24 cellular contexts compared by ENCODE assay signal in the genomic region with DNA sequence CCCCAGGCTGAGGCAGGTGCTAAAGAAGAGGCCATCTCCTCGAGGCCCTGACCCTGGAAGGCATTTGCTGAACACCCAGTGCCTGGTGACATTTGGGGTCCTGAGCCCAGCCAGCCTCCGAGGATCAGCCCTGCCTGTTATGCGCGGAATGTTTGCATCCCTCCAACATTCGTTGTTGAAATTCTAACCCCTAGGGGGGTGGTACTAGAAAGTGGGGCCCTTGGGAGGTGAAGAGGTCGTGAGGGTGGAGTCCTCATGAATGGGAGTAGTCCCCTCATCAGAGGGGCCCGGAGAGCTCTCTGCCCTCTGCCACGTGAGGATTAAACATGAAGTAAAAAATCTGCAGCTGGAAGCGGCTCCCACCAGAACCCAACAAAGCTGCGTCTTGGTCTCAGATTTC. TPM values are rescaled to one million over a fixed set of nuclear protein-coding genes. Genes with fewer than 3 reads are reported as not detected.
A peak's percentile ranks its signal among the peaks of the same experiment; 100 is the strongest.
DNase-seq lines count a peak whose midpoint lies in the region; ATAC-seq and TF ChIP-seq lines count a peak whose summit lies in the region.
"Had no signal": no experiment of that assay in that cellular context is flagged by ENCODE, and none has a peak within 500 bp of the region (broad histone marks: within the 10 kb centered on the region; RNA-seq: fewer than 3 reads in every experiment).

No MANE protein-coding gene starts in this region.

- intact Hi-C loops in vagina (cut with DNase I): no loop called here

- H3K4me1 Mint-ChIP-seq in WTC11: peaks cover 11% of the 10 kb centered on the region
- no peaks in the 10 kb centered on the region for H3K4me1 Mint-ChIP-seq in endodermal cell
- peaks cover 7% of the 10 kb centered on the region for H3K4me1 Mint-ChIP-seq in neural progenitor cell
- H3K4me1 Mint-ChIP-seq: CD8-positive, alpha-beta memory T cell had no signal

- H3K4me1 ChIP-seq in endodermal cell (ENCODE audit: control insufficient read depth, insufficient read depth, low read length) (no peaks in the 10 kb centered on the region), neural progenitor cell (peaks cover 6% of the 10 kb centered on the region), vagina (no peaks in the 10 kb centered on the region)
- H3K4me1 ChIP-seq: BE2C, SJSA1 had no signal

- H3K27me3 ChIP-seq in endodermal cell (ENCODE audit: control insufficient read depth, insufficient read depth, low read length, poor library complexity, severe bottlenecking) (no peaks in the 10 kb centered on the region), neural progenitor cell (no peaks in the 10 kb centered on the region), vagina (no peaks in the 10 kb centered on the region)
- H3K27me3 ChIP-seq: BE2C had no signal

- no peak overlapping the region for H3K4me3 ChIP-seq in endodermal cell (ENCODE audit: low read length)
- H3K4me3 ChIP-seq in neural progenitor cell: no peak overlapping the region
- no peak overlapping the region for H3K4me3 ChIP-seq in vagina
- H3K4me3 ChIP-seq: SJSA1 had no signal

- TF ChIP-seq POLR2A in vagina (IDR thresholded peaks at IDR 0.05): no peak

- H3K9me3 Mint-ChIP-seq in WTC11: peaks cover 21% of the 10 kb centered on the region; the same call in 1 of the 2 replicates
- peaks cover 4% of the 10 kb centered on the region for H3K9me3 Mint-ChIP-seq in endodermal cell
- no peaks in the 10 kb centered on the region for H3K9me3 Mint-ChIP-seq in neural progenitor cell
- H3K9me3 Mint-ChIP-seq: CD8-positive, alpha-beta memory T cell had no signal

- TF ChIP-seq CTCF in WTC11 (IDR thresholded peaks at IDR 0.05) (no peak), endodermal cell (conservative IDR thresholded peaks at IDR 0.05) (no peak), neural progenitor cell (IDR thresholded peaks at IDR 0.05) (no peak), vagina (IDR thresholded peaks at IDR 0.05) (no peak)

- H2AFZ ChIP-seq in neural progenitor cell (replicated peaks): peak overlapping the region; percentile 27

- no peaks in the 10 kb centered on the region for H3K36me3 Mint-ChIP-seq in WTC11
- H3K36me3 Mint-ChIP-seq in endodermal cell (ENCODE audit: low read depth): no peaks in the 10 kb centered on the region
- no peaks in the 10 kb centered on the region for H3K36me3 Mint-ChIP-seq in neural progenitor cell
- H3K36me3 Mint-ChIP-seq: CD14-positive monocyte had no signal

- no peak overlapping the region for H3K9ac ChIP-seq in endodermal cell (ENCODE audit: extremely low read depth, low read length, poor library complexity, severe bottlenecking)
- H3K9ac ChIP-seq in neural progenitor cell: no peak overlapping the region

- H3K27ac Mint-ChIP-seq in WTC11 (no peak overlapping the region), endodermal cell (no peak overlapping the region), neural progenitor cell (no peak overlapping the region)
- H3K27ac Mint-ChIP-seq: CD14-positive monocyte; CD8-positive, alpha-beta memory T cell had no signal

- H3F3A ChIP-seq in neural progenitor cell (ENCODE audit: low read depth): peaks cover 3% of the 10 kb centered on the region

- ATAC-seq in WTC11 (peak; percentile 49), HG02870 (IDR thresholded peaks at IDR 0.05; ENCODE audit: unreplicated experiment) (no peak), HG03342 (IDR thresholded peaks at IDR 0.05; ENCODE audit: unreplicated experiment) (no peak)

- H4K20me1 ChIP-seq in neural progenitor cell (ENCODE audit: low read depth): no peaks in the 10 kb centered on the region

- H3K4me3 Mint-ChIP-seq in WTC11: no peak overlapping the region
- no peak overlapping the region for H3K4me3 Mint-ChIP-seq in endodermal cell
- H3K4me3 Mint-ChIP-seq in neural progenitor cell: no peak overlapping the region
- H3K4me3 Mint-ChIP-seq: CD14-positive monocyte; CD8-positive, alpha-beta memory T cell had no signal

- POLR2A ChIA-PET in WTC11 (lab: Charles Lee): no interaction called here

- CTCF ChIA-PET in WTC11 (lab: Charles Lee): interaction anchor here (0.5 to 5.3 kb wide), 37 partner anchors 9 to 287 kb away, joined by 3 to 70 read pairs (median 6); a partner anchor contains a TSS

- DNase-seq in WTC11 (ENCODE audit: low spot score) (no peak), endodermal cell (peak; percentile 51), neural progenitor cell (ENCODE audit: low spot score) (peak; percentile 38), vagina (ENCODE audit: extremely low spot score in 2 of 2) (no peak), NCI-H2171 treated with DMSO at 0.1 percent for 48 hours (lab: John Stamatoyannopoulos, UW) (no peak)
- DNase-seq: DMS 273 treated with DMSO at 0.1 percent for 48 hours, DMS79, EL, GF-D8, Kasumi-1, NCI-H1092 treated with DMSO at 0.1 percent for 48 hours, NCI-H1436, NCI-H187 treated with DMSO at 0.1 percent for 48 hours, NCI-H446 treated with DMSO at 0.1 percent for 48 hours, RPMI8226 had no signal

- no peaks in the 10 kb centered on the region for H3K79me2 ChIP-seq in neural progenitor cell (ENCODE audit: low read depth)

- peak overlapping the region; percentile 7 for H3K4me2 ChIP-seq in neural progenitor cell

- peak overlapping the region; percentile 17 for H3K27ac ChIP-seq in endodermal cell (ENCODE audit: low read depth, low read length)
- H3K27ac ChIP-seq in neural progenitor cell: no peak overlapping the region
- H3K27ac ChIP-seq in vagina: peak overlapping the region; percentile 16
- H3K27ac ChIP-seq: SJSA1 had no signal

- H3K36me3 ChIP-seq in endodermal cell (ENCODE audit: control insufficient read depth, insufficient read depth, low read length) (no peaks in the 10 kb centered on the region), neural progenitor cell (no peaks in the 10 kb centered on the region), vagina (no peaks in the 10 kb centered on the region)
- H3K36me3 ChIP-seq: BE2C, SJSA1 had no signal

- 80 to 82% methylated on average over 10 of the region's 10 CpGs for WGBS in endodermal cell (ENCODE audit: insufficient coverage in 1 of 2, insufficient read length in 1 of 2), 2 experiments

- H3K9me3 ChIP-seq in endodermal cell (ENCODE audit: control insufficient read depth, low read length) (no peaks in the 10 kb centered on the region), neural progenitor cell (ENCODE audit: low read depth) (no peaks in the 10 kb centered on the region), vagina (no peaks in the 10 kb centered on the region)
- H3K9me3 ChIP-seq: BE2C, SJSA1 had no signal

- H3K27me3 Mint-ChIP-seq in WTC11 (ENCODE audit: low read depth) (peaks cover 4% of the 10 kb centered on the region), endodermal cell (ENCODE audit: insufficient read depth) (peaks cover 11% of the 10 kb centered on the region), neural progenitor cell (ENCODE audit: insufficient read depth, low read depth) (peaks cover 2% of the 10 kb centered on the region)

TF ChIP-seq in WTC11, 78 proteins besides CTCF, POLR2A, EP300 and RAD21:
- no peak for TF ChIP-seq SOX15 (CRISPR knock-in tag; IDR thresholded peaks at IDR 0.05)
- TF ChIP-seq, protein P1, sequence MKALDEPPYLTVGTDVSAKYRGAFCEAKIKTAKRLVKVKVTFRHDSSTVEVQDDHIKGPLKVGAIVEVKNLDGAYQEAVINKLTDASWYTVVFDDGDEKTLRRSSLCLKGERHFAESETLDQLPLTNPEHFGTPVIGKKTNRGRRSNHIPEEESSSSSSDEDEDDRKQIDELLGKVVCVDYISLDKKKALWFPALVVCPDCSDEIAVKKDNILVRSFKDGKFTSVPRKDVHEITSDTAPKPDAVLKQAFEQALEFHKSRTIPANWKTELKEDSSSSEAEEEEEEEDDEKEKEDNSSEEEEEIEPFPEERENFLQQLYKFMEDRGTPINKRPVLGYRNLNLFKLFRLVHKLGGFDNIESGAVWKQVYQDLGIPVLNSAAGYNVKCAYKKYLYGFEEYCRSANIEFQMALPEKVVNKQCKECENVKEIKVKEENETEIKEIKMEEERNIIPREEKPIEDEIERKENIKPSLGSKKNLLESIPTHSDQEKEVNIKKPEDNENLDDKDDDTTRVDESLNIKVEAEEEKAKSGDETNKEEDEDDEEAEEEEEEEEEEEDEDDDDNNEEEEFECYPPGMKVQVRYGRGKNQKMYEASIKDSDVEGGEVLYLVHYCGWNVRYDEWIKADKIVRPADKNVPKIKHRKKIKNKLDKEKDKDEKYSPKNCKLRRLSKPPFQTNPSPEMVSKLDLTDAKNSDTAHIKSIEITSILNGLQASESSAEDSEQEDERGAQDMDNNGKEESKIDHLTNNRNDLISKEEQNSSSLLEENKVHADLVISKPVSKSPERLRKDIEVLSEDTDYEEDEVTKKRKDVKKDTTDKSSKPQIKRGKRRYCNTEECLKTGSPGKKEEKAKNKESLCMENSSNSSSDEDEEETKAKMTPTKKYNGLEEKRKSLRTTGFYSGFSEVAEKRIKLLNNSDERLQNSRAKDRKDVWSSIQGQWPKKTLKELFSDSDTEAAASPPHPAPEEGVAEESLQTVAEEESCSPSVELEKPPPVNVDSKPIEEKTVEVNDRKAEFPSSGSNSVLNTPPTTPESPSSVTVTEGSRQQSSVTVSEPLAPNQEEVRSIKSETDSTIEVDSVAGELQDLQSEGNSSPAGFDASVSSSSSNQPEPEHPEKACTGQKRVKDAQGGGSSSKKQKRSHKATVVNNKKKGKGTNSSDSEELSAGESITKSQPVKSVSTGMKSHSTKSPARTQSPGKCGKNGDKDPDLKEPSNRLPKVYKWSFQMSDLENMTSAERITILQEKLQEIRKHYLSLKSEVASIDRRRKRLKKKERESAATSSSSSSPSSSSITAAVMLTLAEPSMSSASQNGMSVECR (CRISPR knock-in tag; IDR thresholded peaks at IDR 0.05; ENCODE audit: borderline replicate concordance): no peak
- no peak for TF ChIP-seq CREB1 (CRISPR knock-in tag; IDR thresholded peaks at IDR 0.05)

RNA-seq across cellular contexts. Expression of a gene that starts 35.4 kb away (rescaled TPM):
- total RNA-seq in WTC11 (2021): 12.6 to 22.4 TPM (median 15.2 TPM) in 3 replicates
- total RNA-seq in endodermal cell: 10 to 100 TPM in 1 of 2 donors, 1 to 10 TPM in 1; 9.8 to 20.0 TPM
- 45.2 TPM for polyA plus RNA-seq in endodermal cell (2013, experiment 1 of 2)
- 45.0 TPM for polyA plus RNA-seq in endodermal cell (2013, experiment 2 of 2)
- total RNA-seq in neural progenitor cell (ENCODE audit: low replicate concordance): 5.0 and 8.2 TPM in 2 replicates
- 67.3 TPM for total RNA-seq in vagina
- total RNA-seq: HepG2, HT-29 had no signal
- polyA plus RNA-seq: CD8-positive, alpha-beta memory T cell had no signal

RNA-seq across cellular contexts. Expression of a gene that starts 44.4 kb away (rescaled TPM):
- total RNA-seq in WTC11 (2021): 1.4 to 4.3 TPM (median 3.3 TPM) in 3 replicates
- total RNA-seq in endodermal cell: under 1 TPM; 0.48 to 0.62 TPM
- 4.2 TPM for polyA plus RNA-seq in endodermal cell (2013, experiment 1 of 2)
- polyA plus RNA-seq in endodermal cell (2013, experiment 2 of 2): 5.0 TPM
- 1.2 TPM in 1 of 2 replicates, not detected in the other for total RNA-seq in neural progenitor cell (ENCODE audit: low replicate concordance)
- 14.5 TPM for total RNA-seq in vagina
- total RNA-seq: CD8-positive, alpha-beta memory T cell; HepG2; HT-29; Right ventricle myocardium superior had no signal
- polyA plus RNA-seq: CD8-positive, alpha-beta memory T cell; HepG2 had no signal

Comparison
In these comparisons a context has a peak if more than half of its experiments do, and no peak if none do; other contexts are left out.
1. DNase-seq: peak in endodermal cell (single experiment) and neural progenitor cell (single experiment); none in WTC11 (single experiment), vagina (0 of 2) and NCI-H2171 treated with DMSO at 0.1 percent for 48 hours (single experiment).